ENCODE assay signal across 18 cellular contexts in genomic region chr2:41994177-41994576, GRCh38. TPM values are rescaled to one million over a fixed set of nuclear protein-coding genes. Genes with fewer than 3 reads are reported as not detected.
A peak's percentile ranks its signal among the peaks of the same experiment; 100 is the strongest.
DNase-seq lines count a peak whose midpoint lies in the region; ATAC-seq, FAIRE-seq and TF ChIP-seq lines count a peak whose summit lies in the region.
"Had no signal": no experiment of that assay in that cellular context is flagged by ENCODE, and none has a peak within 500 bp of the region (broad histone marks: within the 10 kb centered on the region; RNA-seq: fewer than 3 reads in every experiment).

No MANE protein-coding gene starts in this region.

- CTCF ChIA-PET in AG04449 (lab: Yijun Ruan, JAX): interaction anchor here (1.3 kb wide), 1 partner anchor 123 kb away, joined by 6 read pairs; no protein-coding TSS in a partner anchor

- TF ChIP-seq CTCF in AG04449 (IDR thresholded peaks at IDR 0.05; ENCODE audit: insufficient read depth, low read length, missing control alignments) (no peak), HFF-Myc (IDR thresholded peaks at IDR 0.05; ENCODE audit: low read depth, low read length, missing control alignments) (no peak), bronchial epithelial cell (IDR thresholded peaks at IDR 0.05; ENCODE audit: insufficient read depth, low read length, severe bottlenecking) (no peak), left lung (IDR thresholded peaks at IDR 0.05) (no peak)

- no peak overlapping the region for H3K4me3 ChIP-seq in AG04449 (ENCODE audit: low read depth, low read length)
- no peak overlapping the region for H3K4me3 ChIP-seq in HFF-Myc (replicated peaks; ENCODE audit: low read depth, low read length)
- H3K4me3 ChIP-seq in bronchial epithelial cell (ENCODE audit: low read depth, low read length): no peak overlapping the region
- no peak overlapping the region for H3K4me3 ChIP-seq in left lung

- DNase-seq in AG04449 (ENCODE audit: low read depth, low spot score) (peak; percentile 53), HFF-Myc (ENCODE audit: extremely low read depth, low read depth) (peak; percentile 12), bronchial epithelial cell (ENCODE audit: low read depth) (no peak), left lung (no peak), islet precursor cell (no peak)
- DNase-seq in stimulated activated CD4-positive, alpha-beta T cell treated with anti-CD3 and anti-CD28 coated beads, Interleukin-4, amount 100 ng/mL, for 1 hour: no peak
- DNase-seq: activated CD4-positive, alpha-beta T cell treated with anti-CD3 and anti-CD28 coated beads, Interleukin-2, amount 10 ng/mL, durations not matched to agents 7 days and 5 days; activated naive CD8-positive, alpha-beta T cell treated with anti-CD3 and anti-CD28 coated beads, Interleukin-2, amount 10 ng/mL, durations not matched to agents 7 days and 5 days; activated T-cell treated with anti-CD3 and anti-CD28 coated beads, Interleukin-2, amount 50 U/mL, for 1 hour; DMS 273 treated with DMSO at 0.1 percent for 48 hours; Kasumi-1; NCI-H1694; NCI-H524 treated with DMSO at 0.1 percent for 48 hours; nucleus accumbens; SK-N-SH had no signal

- POLR2A ChIA-PET in AG04449 (lab: Yijun Ruan, JAX): no interaction called here

- FAIRE-seq in bronchial epithelial cell (lab: Jason Lieb, UNC): peak; percentile 52
- FAIRE-seq: endometrium had no signal

- H3K36me3 ChIP-seq in bronchial epithelial cell (ENCODE audit: control insufficient read depth, insufficient read depth, low read length): no peaks in the 10 kb centered on the region
- H3K36me3 ChIP-seq in left lung: no peaks in the 10 kb centered on the region

- H3K4me1 ChIP-seq in left lung: no peaks in the 10 kb centered on the region

- H3K27ac ChIP-seq in left lung: no peak overlapping the region

- peak; percentile 49 for ATAC-seq in left lung
- ATAC-seq in HG03354 (IDR thresholded peaks at IDR 0.05; ENCODE audit: poor library complexity, severe bottlenecking, unreplicated experiment): no peak
- ATAC-seq in activated CD4-positive, CD25-positive, alpha-beta regulatory T cell treated with anti-CD3 and anti-CD28 coated beads, Interleukin-2, amount 50 U/mL, for 24 hours: no peak

- no peaks in the 10 kb centered on the region for H3K9me3 ChIP-seq in left lung
- H3K9me3 ChIP-seq: SK-N-SH had no signal

- intact Hi-C loops in left lung (cut with DNase I): no loop called here

- H3K27me3 ChIP-seq in bronchial epithelial cell (ENCODE audit: control insufficient read depth, insufficient read depth, low read length): peaks cover 2% of the 10 kb centered on the region
- H3K27me3 ChIP-seq in left lung: no peaks in the 10 kb centered on the region

RNA-seq across cellular contexts. Expression of gene PKDCC, which starts 53.6 kb away (rescaled TPM):
- total RNA-seq in bronchial epithelial cell: 0.38 and 0.79 TPM in 2 replicates
- 10 to 100 TPM; 63.1 to 68.2 TPM for total RNA-seq in left lung
- total RNA-seq: activated CD4-positive, alpha-beta T cell treated with anti-CD3 and anti-CD28 coated beads, Interleukin-2, amount 10 ng/mL, durations not matched to agents 7 days and 5 days; activated naive CD8-positive, alpha-beta T cell treated with anti-CD3 and anti-CD28 coated beads, Interleukin-2, amount 10 ng/mL, durations not matched to agents 7 days and 5 days had no signal

Comparison
In these comparisons a context has a peak if more than half of its experiments do, and no peak if none do; other contexts are left out.
1. DNase-seq: peak in AG04449 (single experiment) and HFF-Myc (single experiment); none in bronchial epithelial cell (single experiment), left lung (0 of 2), stimulated activated CD4-positive, alpha-beta T cell treated with anti-CD3 and anti-CD28 coated beads, Interleukin-4, amount 100 ng/mL, for 1 hour (single experiment) and islet precursor cell (single experiment).
2. RNA of gene PKDCC, which starts 53.6 kb away (total RNA-seq): 63.1 to 68.2 TPM in left lung; 0.38 to 0.79 TPM in bronchial epithelial cell; every median in the first group is over 10 times any median in the second.